In the genomic region with DNA sequence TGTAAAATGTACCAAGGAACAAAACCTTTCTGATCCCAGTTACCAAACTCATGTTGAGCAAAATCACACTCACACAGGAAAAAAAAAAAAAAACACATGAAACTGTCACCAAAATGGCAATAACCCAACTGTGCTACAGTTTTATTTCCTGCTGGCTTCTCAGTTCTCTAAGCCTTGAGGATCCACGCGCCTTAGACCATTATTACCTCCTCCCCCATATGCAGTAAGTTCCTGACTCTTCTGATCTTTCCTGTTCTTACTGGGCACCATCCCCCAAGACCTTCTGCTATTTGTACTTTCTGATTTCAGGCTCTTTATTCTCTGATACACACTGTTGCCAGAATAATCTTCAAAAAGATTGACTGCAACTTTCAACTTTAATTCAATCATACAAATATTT, we compare ENCODE assay signal across 8 cellular contexts.
DNase-seq lines count a peak whose midpoint lies in the region; ATAC-seq, FAIRE-seq and TF ChIP-seq lines count a peak whose summit lies in the region.

No MANE protein-coding gene starts in this region.

- H3K27me3 ChIP-seq in DND-41 (ENCODE audit: insufficient read depth, low read length, poor library complexity) (no peaks in the 10 kb centered on the region), fibroblast of lung (ENCODE audit: control insufficient read depth, insufficient read depth, low read length) (no peaks in the 10 kb centered on the region)

- peak; percentile 50; the same call in 2 of the 3 replicates for ATAC-seq in DND-41 (ENCODE audit: insufficient read depth, low read depth)
- peak; percentile 57 for ATAC-seq in GM21529 (IDR thresholded peaks at IDR 0.05; ENCODE audit: unreplicated experiment)
- peak; percentile 83 for ATAC-seq in stimulated activated memory B cell treated with anti-CD40 and anti-IgM and Interleukin-4, amounts not matched to agents 10 μg/mL and 1 μg/mL and 100 μg/mL, for 72 hours

- no peak overlapping the region for H3K4me3 Mint-ChIP-seq in stimulated activated memory B cell treated with anti-CD40 and anti-IgM and Interleukin-4, amounts not matched to agents 10 μg/mL and 1 μg/mL and 100 μg/mL, for 72 hours

- H3K9me3 ChIP-seq in DND-41 (ENCODE audit: insufficient read depth, low read length, severe bottlenecking) (no peaks in the 10 kb centered on the region), fibroblast of lung (ENCODE audit: control insufficient read depth, insufficient read depth, low read depth, low read length) (no peaks in the 10 kb centered on the region)

- H3K79me2 ChIP-seq in DND-41 (ENCODE audit: insufficient read depth, low read length) (no peaks in the 10 kb centered on the region; the same call in 1 of the 2 replicates), fibroblast of lung (ENCODE audit: control insufficient read depth, insufficient read depth, low read length) (peaks cover 48% of the 10 kb centered on the region)

- FAIRE-seq in RCC 7860 (lab: Jason Lieb, UNC) (no peak), HTR-8/SVneo (lab: Jason Lieb, UNC) (no peak)

- peaks cover 26% of the 10 kb centered on the region for H3K36me3 Mint-ChIP-seq in stimulated activated memory B cell treated with anti-CD40 and anti-IgM and Interleukin-4, amounts not matched to agents 10 μg/mL and 1 μg/mL and 100 μg/mL, for 72 hours

- peak; percentile 15 for DNase-seq in DND-41
- DNase-seq in RCC 7860 (ENCODE audit: low spot score): peak; percentile 45
- DNase-seq in fibroblast of lung (ENCODE audit: low read depth in 2 of 2): no peak
- DNase-seq in NCI-H510A (lab: John Stamatoyannopoulos, UW): no peak
- no peak for DNase-seq in COR-L47 (lab: John Stamatoyannopoulos, UW)
- no peak for DNase-seq in HTR-8/SVneo (ENCODE audit: insufficient read length, low spot score)

- no peaks in the 10 kb centered on the region for H3K9me3 Mint-ChIP-seq in stimulated activated memory B cell treated with anti-CD40 and anti-IgM and Interleukin-4, amounts not matched to agents 10 μg/mL and 1 μg/mL and 100 μg/mL, for 72 hours

- H3K4me1 Mint-ChIP-seq in stimulated activated memory B cell treated with anti-CD40 and anti-IgM and Interleukin-4, amounts not matched to agents 10 μg/mL and 1 μg/mL and 100 μg/mL, for 72 hours: peaks cover 44% of the 10 kb centered on the region

- no peaks in the 10 kb centered on the region for H3K27me3 Mint-ChIP-seq in stimulated activated memory B cell treated with anti-CD40 and anti-IgM and Interleukin-4, amounts not matched to agents 10 μg/mL and 1 μg/mL and 100 μg/mL, for 72 hours

- no peak for TF ChIP-seq CTCF in DND-41 (IDR thresholded peaks at IDR 0.05; ENCODE audit: borderline replicate concordance, extremely low read depth, low read length, poor library complexity, severe bottlenecking)
- no peak for TF ChIP-seq CTCF in fibroblast of lung (conservative IDR thresholded peaks at IDR 0.05 in 1 of 2, IDR thresholded peaks at IDR 0.05 in 1 of 2; ENCODE audit: low read depth in 1 of 2, low read length in 2 of 2)

- H3K27ac ChIP-seq in DND-41 (ENCODE audit: low read length) (no peak overlapping the region), fibroblast of lung (ENCODE audit: insufficient read depth, low read length) (peak overlapping the region; percentile 84)

- no peak overlapping the region for H3K4me3 ChIP-seq in DND-41 (ENCODE audit: low read depth in 1 of 2, low read length in 2 of 2)
- H3K4me3 ChIP-seq in fibroblast of lung (replicated peaks in 1 of 4; ENCODE audit: control extremely low read depth in 1 of 4, insufficient read depth in 1 of 4, low read depth in 3 of 4, low read length in 4 of 4): no peak overlapping the region

- peaks cover 16% of the 10 kb centered on the region for H4K20me1 ChIP-seq in DND-41 (ENCODE audit: insufficient read depth, low read length)
- no peaks in the 10 kb centered on the region for H4K20me1 ChIP-seq in fibroblast of lung (ENCODE audit: control insufficient read depth, extremely low read depth, insufficient read depth, low read length)

- H3K36me3 ChIP-seq in DND-41 (ENCODE audit: insufficient read depth, low read length) (no peaks in the 10 kb centered on the region), fibroblast of lung (ENCODE audit: control insufficient read depth, insufficient read depth, low read length) (peaks cover 2% of the 10 kb centered on the region)

- H3K4me2 ChIP-seq in DND-41 (ENCODE audit: insufficient read depth, low read length) (no peak overlapping the region), fibroblast of lung (ENCODE audit: extremely low read depth, insufficient read depth, low read length) (peak overlapping the region; percentile 37)

- H3K9ac ChIP-seq in DND-41 (ENCODE audit: low read depth, low read length): no peak overlapping the region
- H3K9ac ChIP-seq in fibroblast of lung (ENCODE audit: insufficient read depth, low read length): no peak overlapping the region

- H3K4me1 ChIP-seq in DND-41 (ENCODE audit: insufficient read depth, low read length): peaks cover 40% of the 10 kb centered on the region
- peaks cover 37% of the 10 kb centered on the region for H3K4me1 ChIP-seq in fibroblast of lung (ENCODE audit: control insufficient read depth, extremely low read depth, insufficient read depth, low read length)

- no peak overlapping the region for H2AFZ ChIP-seq in DND-41 (ENCODE audit: low read depth, low read length)
- H2AFZ ChIP-seq in fibroblast of lung (ENCODE audit: low read length): no peak overlapping the region

- peak overlapping the region; percentile 23 for H3K27ac Mint-ChIP-seq in stimulated activated memory B cell treated with anti-CD40 and anti-IgM and Interleukin-4, amounts not matched to agents 10 μg/mL and 1 μg/mL and 100 μg/mL, for 72 hours

Comparison
In these comparisons a context has a peak if more than half of its experiments do, and no peak if none do; other contexts are left out.
1. DNase-seq: peak in DND-41 (single experiment) and RCC 7860 (single experiment); none in fibroblast of lung (0 of 2), NCI-H510A (single experiment), COR-L47 (single experiment) and HTR-8/SVneo (single experiment).
2. Peak in every context shown above with its lines, with median percentiles within 50 percentile points of each other: ATAC-seq.